In the genomic region with DNA sequence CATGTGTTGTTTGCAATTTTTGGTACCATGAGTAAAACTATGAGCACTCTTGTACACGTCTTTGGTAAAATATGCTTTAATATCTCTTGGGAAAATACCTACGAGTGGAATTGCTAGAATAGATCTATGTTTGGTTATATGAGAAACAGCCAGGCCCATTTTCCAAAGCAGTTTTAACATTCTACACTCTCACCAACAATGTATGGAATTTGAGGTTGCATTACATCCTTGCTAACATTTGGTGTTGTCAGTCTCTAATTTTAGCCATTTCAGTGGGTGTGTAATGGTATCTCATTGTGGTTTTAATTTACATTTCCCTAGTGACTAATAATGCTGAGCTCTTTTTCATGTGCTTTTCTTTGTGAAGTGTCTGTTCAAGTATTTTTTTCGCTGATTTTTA, we compare ENCODE assay signal across 15 cellular contexts.
DNase-seq lines count a peak whose midpoint lies in the region; ATAC-seq and TF ChIP-seq lines count a peak whose summit lies in the region.
"Had no signal": no experiment of that assay in that cellular context is flagged by ENCODE, and none has a peak within 500 bp of the region (broad histone marks: within the 10 kb centered on the region; RNA-seq: fewer than 3 reads in every experiment).

No MANE protein-coding gene starts in this region.

- in situ Hi-C loops in G401 (cut with HindIII; ENCODE audit: low sequenced_read_pairs), result no loop called here

- H3K4me3 ChIP-seq in RWPE2 (ENCODE audit: severe bottlenecking) (no peak overlapping the region), skeletal muscle cell (ENCODE audit: low read depth, low read length) (no peak overlapping the region), upper lobe of right lung (no peak overlapping the region)
- H3K4me3 ChIP-seq: lung, neural progenitor cell, right lobe of liver had no signal

- H3K36me3 ChIP-seq in RWPE2 (ENCODE audit: low read depth), result no peaks in the 10 kb centered on the region
- H3K36me3 ChIP-seq in upper lobe of right lung, result no peaks in the 10 kb centered on the region
- H3K36me3 ChIP-seq: neural progenitor cell, right lobe of liver had no signal

- ATAC-seq in RWPE2 (ENCODE audit: low read depth) (peak; percentile 64), upper lobe of right lung (no peak)
- ATAC-seq: activated CD8-positive, alpha-beta memory T cell treated with anti-CD3 and anti-CD28 coated beads, Interleukin-2, amount 10 ng/mL, durations not matched to agents 7 days and 5 days; CD8-positive, alpha-beta T cell; right lobe of liver; WTC11 had no signal

- intact Hi-C loops in upper lobe of right lung (cut with DNase I), result no loop called here

- DNase-seq in ELR (ENCODE audit: low read depth) (peak; percentile 75), RWPE2 (ENCODE audit: low spot score) (no peak), fibroblast of gingiva (ENCODE audit: low read depth) (peak; percentile 58), skeletal muscle cell (ENCODE audit: low read depth) (peak; percentile 67), upper lobe of right lung (no peak), G401 (ENCODE audit: low spot score) (no peak)
- DNase-seq in activated CD4-positive, CD25-positive, alpha-beta regulatory T cell treated with anti-CD3 and anti-CD28 coated beads, Interleukin-2, amount 50 U/mL, for 72 hours, result no peak
- DNase-seq: activated CD8-positive, alpha-beta memory T cell treated with anti-CD3 and anti-CD28 coated beads, Interleukin-2, amount 10 ng/mL, durations not matched to agents 7 days and 5 days; activated gamma-delta T cell treated with Interleukin-2 at 50 U/mL for 16 hours; CD8-positive, alpha-beta T cell; NCI-H187 treated with DMSO at 0.1 percent for 48 hours; right lobe of liver had no signal

- H3K4me1 ChIP-seq in RWPE2 (ENCODE audit: insufficient read depth, poor library complexity, severe bottlenecking) (no peaks in the 10 kb centered on the region), upper lobe of right lung (no peaks in the 10 kb centered on the region)
- H3K4me1 ChIP-seq: neural progenitor cell, right lobe of liver had no signal

- H3K27ac ChIP-seq in RWPE2 (ENCODE audit: poor library complexity, severe bottlenecking) (no peak overlapping the region), upper lobe of right lung (no peak overlapping the region)
- H3K27ac ChIP-seq: neural progenitor cell, right lobe of liver had no signal

- no peaks in the 10 kb centered on the region for H3K27me3 ChIP-seq in RWPE2 (ENCODE audit: insufficient read depth, poor library complexity, severe bottlenecking)
- no peaks in the 10 kb centered on the region for H3K27me3 ChIP-seq in upper lobe of right lung
- H3K27me3 ChIP-seq: neural progenitor cell, right lobe of liver had no signal

- TF ChIP-seq CTCF in RWPE2 (IDR thresholded peaks at IDR 0.05; ENCODE audit: poor library complexity, severe bottlenecking), result no peak
- no peak for TF ChIP-seq CTCF in upper lobe of right lung (IDR thresholded peaks at IDR 0.05)

- H3K9me3 ChIP-seq in RWPE2 (ENCODE audit: severe bottlenecking) (no peaks in the 10 kb centered on the region), upper lobe of right lung (peaks cover 5% of the 10 kb centered on the region)
- H3K9me3 ChIP-seq: right lobe of liver had no signal

Comparison
In these comparisons a context has a peak if more than half of its experiments do, and no peak if none do; other contexts are left out.
1. DNase-seq: peak in ELR (single experiment), fibroblast of gingiva (single experiment) and skeletal muscle cell (single experiment); none in RWPE2 (single experiment), upper lobe of right lung (single experiment), activated CD4-positive, CD25-positive, alpha-beta regulatory T cell treated with anti-CD3 and anti-CD28 coated beads, Interleukin-2, amount 50 U/mL, for 72 hours (single experiment) and G401 (single experiment).